Comparison of ENCODE assay signal across 1 cellular context in genomic region chr19:11577451-11578341, GRCh38.
TF ChIP-seq lines count a peak whose summit lies in the region.

Gene ACP5 (minus strand): TSS chr19:11577645. CDS start chr19:11577317, 328 bp downstream.

TF ChIP-seq in GM12878, 131 proteins besides CTCF, POLR2A, EP300 and RAD21 (continued from another document):
- TF ChIP-seq ZNF592 (IDR thresholded peaks at IDR 0.05) = no peak
- no peak for TF ChIP-seq TCF3 (IDR thresholded peaks at IDR 0.05; ENCODE audit: borderline replicate concordance, insufficient read depth, low read depth, low read length)
- TF ChIP-seq NRF1 (conservative IDR thresholded peaks at IDR 0.05; ENCODE audit: low read depth, low read length) = no peak
- no peak for TF ChIP-seq HSF1 (IDR thresholded peaks at IDR 0.05; ENCODE audit: low read depth, low read length)
